Comparison of ENCODE assay signal across 12 cellular contexts in genomic region chrX:8586953-8587352, GRCh38.
DNase-seq lines count a peak whose midpoint lies in the region; ATAC-seq and TF ChIP-seq lines count a peak whose summit lies in the region.
"Had no signal": no experiment of that assay in that cellular context is flagged by ENCODE, and none has a peak within 500 bp of the region (broad histone marks: within the 10 kb centered on the region; RNA-seq: fewer than 3 reads in every experiment).

No MANE protein-coding gene starts in this region.

- DNase-seq in NCI-H82 (lab: John Stamatoyannopoulos, UW) (peak; percentile 2), NCI-H82 treated with DMSO at 0.1 percent for 48 hours (lab: John Stamatoyannopoulos, UW; ENCODE audit: unreplicated experiment) (no peak), NCI-H524 (lab: John Stamatoyannopoulos, UW) (peak; percentile 62 to 78), left kidney (ENCODE audit: low read depth, low spot score) (peak; percentile 24), NCI-H187 treated with DMSO at 0.1 percent for 48 hours (lab: John Stamatoyannopoulos, UW) (no peak), WTC11 (ENCODE audit: low spot score) (no peak)
- DNase-seq in activated T-helper 1 cell treated with anti-CD3 and anti-CD28 coated beads, Interleukin-12 subunit alpha, Interleukin-12 subunit beta, Interleukin-2, Interleukin-4 antibody, amounts not matched to agents 30 ng/mL and 10 ng/mL and 1 ng/mL, durations not matched to agents 14 hours and 24 hours and 36 hours (ENCODE audit: low spot score): no peak
- DNase-seq: CD4-positive, alpha-beta memory T cell; DMS53 had no signal

- no peaks in the 10 kb centered on the region for H3K9me3 Mint-ChIP-seq in activated T-helper 1 cell treated with anti-CD3 and anti-CD28 coated beads, Interleukin-12 subunit alpha, Interleukin-12 subunit beta, Interleukin-2, Interleukin-4 antibody, amounts not matched to agents 30 ng/mL and 10 ng/mL and 1 ng/mL, durations not matched to agents 14 hours and 24 hours and 36 hours
- no peaks in the 10 kb centered on the region for H3K9me3 Mint-ChIP-seq in WTC11

- TF ChIP-seq CTCF in WTC11 (IDR thresholded peaks at IDR 0.05): no peak

- intact Hi-C loops in activated T-helper 1 cell treated with anti-CD3 and anti-CD28 coated beads, Interleukin-12 subunit alpha, Interleukin-12 subunit beta, Interleukin-2, Interleukin-4 antibody, amounts not matched to agents 30 ng/mL and 10 ng/mL and 1 ng/mL, durations not matched to agents 14 hours and 24 hours and 36 hours (cut with micrococcal nuclease): no loop called here

- CTCF ChIA-PET in WTC11 (lab: Charles Lee): interaction anchor here (0.7 kb wide), 1 partner anchor 223 kb away, joined by 3 read pairs; no protein-coding TSS in a partner anchor

- no peak for ATAC-seq in WTC11
- ATAC-seq: GM12878, HCT116 had no signal

- H3K27ac Mint-ChIP-seq in activated T-helper 1 cell treated with anti-CD3 and anti-CD28 coated beads, Interleukin-12 subunit alpha, Interleukin-12 subunit beta, Interleukin-2, Interleukin-4 antibody, amounts not matched to agents 30 ng/mL and 10 ng/mL and 1 ng/mL, durations not matched to agents 14 hours and 24 hours and 36 hours: no peak overlapping the region
- H3K27ac Mint-ChIP-seq in WTC11: no peak overlapping the region
- H3K27ac Mint-ChIP-seq: B cell; CD4-positive, alpha-beta memory T cell had no signal

- no peaks in the 10 kb centered on the region for H3K4me1 Mint-ChIP-seq in activated T-helper 1 cell treated with anti-CD3 and anti-CD28 coated beads, Interleukin-12 subunit alpha, Interleukin-12 subunit beta, Interleukin-2, Interleukin-4 antibody, amounts not matched to agents 30 ng/mL and 10 ng/mL and 1 ng/mL, durations not matched to agents 14 hours and 24 hours and 36 hours (ENCODE audit: low read depth)
- peaks cover 25% of the 10 kb centered on the region for H3K4me1 Mint-ChIP-seq in WTC11
- H3K4me1 Mint-ChIP-seq: B cell; CD4-positive, alpha-beta memory T cell had no signal

- no peaks in the 10 kb centered on the region for H3K27me3 Mint-ChIP-seq in activated T-helper 1 cell treated with anti-CD3 and anti-CD28 coated beads, Interleukin-12 subunit alpha, Interleukin-12 subunit beta, Interleukin-2, Interleukin-4 antibody, amounts not matched to agents 30 ng/mL and 10 ng/mL and 1 ng/mL, durations not matched to agents 14 hours and 24 hours and 36 hours (ENCODE audit: insufficient read depth)
- H3K27me3 Mint-ChIP-seq in WTC11 (ENCODE audit: low read depth): no peaks in the 10 kb centered on the region
- H3K27me3 Mint-ChIP-seq: B cell; CD4-positive, alpha-beta memory T cell had no signal

- H3K4me3 Mint-ChIP-seq in activated T-helper 1 cell treated with anti-CD3 and anti-CD28 coated beads, Interleukin-12 subunit alpha, Interleukin-12 subunit beta, Interleukin-2, Interleukin-4 antibody, amounts not matched to agents 30 ng/mL and 10 ng/mL and 1 ng/mL, durations not matched to agents 14 hours and 24 hours and 36 hours: no peak overlapping the region
- H3K4me3 Mint-ChIP-seq in WTC11: no peak overlapping the region
- H3K4me3 Mint-ChIP-seq: B cell; CD4-positive, alpha-beta memory T cell had no signal

- POLR2A ChIA-PET in WTC11 (lab: Charles Lee): no interaction called here

- H3K36me3 Mint-ChIP-seq in activated T-helper 1 cell treated with anti-CD3 and anti-CD28 coated beads, Interleukin-12 subunit alpha, Interleukin-12 subunit beta, Interleukin-2, Interleukin-4 antibody, amounts not matched to agents 30 ng/mL and 10 ng/mL and 1 ng/mL, durations not matched to agents 14 hours and 24 hours and 36 hours (ENCODE audit: low read depth): no peaks in the 10 kb centered on the region
- H3K36me3 Mint-ChIP-seq in WTC11: peaks cover 15% of the 10 kb centered on the region
- H3K36me3 Mint-ChIP-seq: CD4-positive, alpha-beta memory T cell had no signal

TF ChIP-seq in WTC11, 78 proteins besides CTCF, POLR2A, EP300 and RAD21:
- no peak for TF ChIP-seq TCF7 (CRISPR knock-in tag; IDR thresholded peaks at IDR 0.05; ENCODE audit: low read depth)
- no peak for TF ChIP-seq ZNF396 (CRISPR knock-in tag; IDR thresholded peaks at IDR 0.05; ENCODE audit: borderline replicate concordance)
- TF ChIP-seq ZNF416 (CRISPR knock-in tag; IDR thresholded peaks at IDR 0.05): no peak
- TF ChIP-seq ETV6 (CRISPR knock-in tag; IDR thresholded peaks at IDR 0.05): no peak
- no peak for TF ChIP-seq MXD4 (CRISPR knock-in tag; IDR thresholded peaks at IDR 0.05; ENCODE audit: borderline replicate concordance)
- TF ChIP-seq TEAD4 (CRISPR knock-in tag; IDR thresholded peaks at IDR 0.05): no peak
- TF ChIP-seq ZMAT4 (CRISPR knock-in tag; IDR thresholded peaks at IDR 0.05): no peak
- TF ChIP-seq ZBTB43 (CRISPR knock-in tag; IDR thresholded peaks at IDR 0.05): no peak
- no peak for TF ChIP-seq NFYB (CRISPR knock-in tag; conservative IDR thresholded peaks at IDR 0.05; ENCODE audit: low read depth)
- no peak for TF ChIP-seq ZNF425 (CRISPR knock-in tag; conservative IDR thresholded peaks at IDR 0.05)
TF ChIP-seq in WTC11: peak in this region for 0.

Comparison
In these comparisons a context has a peak if more than half of its experiments do, and no peak if none do; other contexts are left out.
1. DNase-seq: peak in NCI-H82 (single experiment), NCI-H524 (2 of 2) and left kidney (single experiment); none in NCI-H82 treated with DMSO at 0.1 percent for 48 hours (single experiment), activated T-helper 1 cell treated with anti-CD3 and anti-CD28 coated beads, Interleukin-12 subunit alpha, Interleukin-12 subunit beta, Interleukin-2, Interleukin-4 antibody, amounts not matched to agents 30 ng/mL and 10 ng/mL and 1 ng/mL, durations not matched to agents 14 hours and 24 hours and 36 hours (single experiment), NCI-H187 treated with DMSO at 0.1 percent for 48 hours (single experiment) and WTC11 (single experiment).